1 cellular context compared by ENCODE assay signal in the genomic region with DNA sequence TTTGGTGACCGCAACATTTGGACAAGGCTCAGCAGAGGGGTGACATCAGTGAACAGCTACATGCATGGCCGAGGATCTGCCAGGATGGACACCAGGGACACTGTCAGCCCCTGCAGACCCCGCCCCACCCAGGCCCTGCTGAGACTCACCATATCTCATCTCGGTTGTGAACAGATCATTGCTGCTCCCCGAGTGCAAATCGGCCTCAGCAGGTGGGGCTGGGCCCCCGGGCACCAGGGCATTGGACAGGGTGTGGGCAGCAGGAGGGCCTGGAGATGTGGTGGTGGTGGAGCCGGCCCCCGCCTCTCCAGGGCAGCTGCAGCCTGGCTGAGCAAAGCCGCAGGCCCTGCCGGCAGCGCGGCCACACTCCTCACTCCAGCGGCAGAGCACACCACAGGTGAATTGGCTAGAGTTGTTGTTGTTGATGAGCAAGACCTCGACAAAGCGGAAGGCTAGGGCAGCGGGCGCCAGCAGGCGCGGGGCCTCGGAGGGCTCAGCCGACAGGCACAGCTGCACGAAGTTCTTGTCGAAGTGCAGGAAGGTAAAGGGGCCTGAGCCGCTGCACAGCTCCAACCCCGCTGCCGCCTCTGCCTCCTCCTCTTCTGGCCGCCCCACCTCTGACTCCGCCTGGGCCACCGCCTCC.
TF ChIP-seq lines count a peak whose summit lies in the region.

No MANE protein-coding gene starts in this region.

TF ChIP-seq in SK-N-SH treated with all-trans-retinoic acid at 6 μM for 48 hours, 23 proteins besides CTCF, POLR2A, EP300 and RAD21 (continued from another document):
- no peak for TF ChIP-seq TSHZ2 (CRISPR knock-in tag; IDR thresholded peaks at IDR 0.05)
- TF ChIP-seq PATZ1 (CRISPR knock-in tag; IDR thresholded peaks at IDR 0.05; ENCODE audit: borderline replicate concordance) = no peak
- TF ChIP-seq ZFP30 (CRISPR knock-in tag; IDR thresholded peaks at IDR 0.05) = no peak
- no peak for TF ChIP-seq TCF4 (CRISPR knock-in tag; IDR thresholded peaks at IDR 0.05; ENCODE audit: borderline replicate concordance)
- TF ChIP-seq POU6F1 (CRISPR knock-in tag; IDR thresholded peaks at IDR 0.05; ENCODE audit: borderline replicate concordance, low read depth) = no peak
- no peak for TF ChIP-seq CREB5 (CRISPR knock-in tag; IDR thresholded peaks at IDR 0.05; ENCODE audit: low read depth)
- TF ChIP-seq ZC3H10 (CRISPR knock-in tag; IDR thresholded peaks at IDR 0.05) = no peak
- TF ChIP-seq ISL1 (CRISPR knock-in tag; IDR thresholded peaks at IDR 0.05) = no peak
- no peak for TF ChIP-seq ZFP3 (CRISPR knock-in tag; IDR thresholded peaks at IDR 0.05)
